In genomic region chr2:25123682-25124081, GRCh38 we compare ENCODE assay signal across 29 cellular contexts. TPM values are rescaled to one million over a fixed set of nuclear protein-coding genes. Genes with fewer than 3 reads are reported as not detected.
A peak's percentile ranks its signal among the peaks of the same experiment; 100 is the strongest.
DNase-seq lines count a peak whose midpoint lies in the region; ATAC-seq, FAIRE-seq and TF ChIP-seq lines count a peak whose summit lies in the region.
"Had no signal": no experiment of that assay in that cellular context is flagged by ENCODE, and none has a peak within 500 bp of the region (broad histone marks: within the 10 kb centered on the region; RNA-seq: fewer than 3 reads in every experiment).

No MANE protein-coding gene starts in this region.

- no peak overlapping the region for H3K27ac ChIP-seq in CD4-positive, alpha-beta memory T cell (ENCODE audit: low read depth, low read length)
- H3K27ac ChIP-seq in esophagus squamous epithelium, result no peak overlapping the region
- H3K27ac ChIP-seq: HL-60, left ventricle myocardium inferior, pancreas had no signal

- H3K4me1 Mint-ChIP-seq in CD4-positive, alpha-beta memory T cell, result no peaks in the 10 kb centered on the region
- H3K4me1 Mint-ChIP-seq: mesothelial cell of epicardium, T-cell had no signal

- 46 to 78% methylated on average over 3 to 4 of the region's 5 CpGs for WGBS in esophagus squamous epithelium, 2 donors

- no peak overlapping the region for H3K27ac Mint-ChIP-seq in CD4-positive, alpha-beta memory T cell
- H3K27ac Mint-ChIP-seq: activated T-helper 1 cell treated with anti-CD3 and anti-CD28 coated beads, Interleukin-12 subunit alpha, Interleukin-12 subunit beta, Interleukin-2, Interleukin-4 antibody, amounts not matched to agents 30 ng/mL and 10 ng/mL and 1 ng/mL, durations not matched to agents 14 hours and 24 hours and 36 hours; CD4-positive, CD25-positive, alpha-beta regulatory T cell; mesothelial cell of epicardium; natural killer cell; stimulated activated memory B cell treated with anti-CD40 and anti-IgM and Interleukin-4, amounts not matched to agents 10 μg/mL and 1 μg/mL and 100 μg/mL, for 72 hours; T-cell had no signal

- H3K27me3 ChIP-seq in CD4-positive, alpha-beta memory T cell (ENCODE audit: insufficient read depth, low read length), result no peaks in the 10 kb centered on the region
- no peaks in the 10 kb centered on the region for H3K27me3 ChIP-seq in esophagus squamous epithelium
- H3K27me3 ChIP-seq: pancreas had no signal

- CTCF ChIA-PET in CD4-positive, alpha-beta memory T cell (lab: Charles Lee; ENCODE audit: partially characterized antibody), result interaction anchor here (0.7 to 1.1 kb wide), 2 partner anchors 19 to 148 kb away, joined by 3 to 6 read pairs; no protein-coding TSS in a partner anchor

- TF ChIP-seq CTCF in esophagus squamous epithelium (IDR thresholded peaks at IDR 0.05), result no peak
- no peak for TF ChIP-seq CTCF in mucosa of descending colon (IDR thresholded peaks at IDR 0.05)

- H3K36me3 ChIP-seq in CD4-positive, alpha-beta memory T cell (ENCODE audit: insufficient read depth, low read length), result no peaks in the 10 kb centered on the region
- H3K36me3 ChIP-seq in esophagus squamous epithelium (no peaks in the 10 kb centered on the region), mucosa of descending colon (ENCODE audit: low read depth) (no peaks in the 10 kb centered on the region)
- H3K36me3 ChIP-seq: pancreas had no signal

- no peaks in the 10 kb centered on the region for H3K4me1 ChIP-seq in CD4-positive, alpha-beta memory T cell (ENCODE audit: insufficient read depth, low read length)
- H3K4me1 ChIP-seq in esophagus squamous epithelium (peaks cover 0 to 11% (median 0%) of the 10 kb centered on the region in 3 donors), mucosa of descending colon (ENCODE audit: low read depth) (no peaks in the 10 kb centered on the region)
- H3K4me1 ChIP-seq: pancreas had no signal

- TF ChIP-seq POLR2A in GM12891 (IDR thresholded peaks at IDR 0.05; ENCODE audit: low read depth, low read length), result no peak
- TF ChIP-seq POLR2A in esophagus squamous epithelium (IDR thresholded peaks at IDR 0.05), result no peak

- no peak overlapping the region for H3K4me3 Mint-ChIP-seq in CD4-positive, alpha-beta memory T cell
- H3K4me3 Mint-ChIP-seq: activated T-helper 1 cell treated with anti-CD3 and anti-CD28 coated beads, Interleukin-12 subunit alpha, Interleukin-12 subunit beta, Interleukin-2, Interleukin-4 antibody, amounts not matched to agents 30 ng/mL and 10 ng/mL and 1 ng/mL, durations not matched to agents 14 hours and 24 hours and 36 hours; CD4-positive, CD25-positive, alpha-beta regulatory T cell; effector memory CD8-positive, alpha-beta T cell; mesothelial cell of epicardium; natural killer cell; stimulated activated memory B cell treated with anti-CD40 and anti-IgM and Interleukin-4, amounts not matched to agents 10 μg/mL and 1 μg/mL and 100 μg/mL, for 72 hours; T-cell had no signal

- ATAC-seq in sciatic nerve (peak; percentile 47), GM21737 (IDR thresholded peaks at IDR 0.05; ENCODE audit: unreplicated experiment) (no peak), mucosa of descending colon (no peak)
- ATAC-seq: activated naive CD4-positive, alpha-beta T cell treated with anti-CD3 and anti-CD28 coated beads, Interleukin-2, amount 50 U/mL, for 72 hours; effector memory CD8-positive, alpha-beta T cell; stimulated activated memory B cell treated with anti-CD40 and anti-IgM and Interleukin-4, amounts not matched to agents 10 μg/mL and 1 μg/mL and 100 μg/mL, for 72 hours; T-cell had no signal

- peak; percentile 51 for FAIRE-seq in GM12891 (lab: Jason Lieb, UNC)
- FAIRE-seq: colon, D721Med, pancreas had no signal

- no peak overlapping the region for H3K4me3 ChIP-seq in CD4-positive, alpha-beta memory T cell (ENCODE audit: low read length in 2 of 2)
- H3K4me3 ChIP-seq in esophagus squamous epithelium (no peak overlapping the region), mucosa of descending colon (no peak overlapping the region)
- H3K4me3 ChIP-seq: left ventricle myocardium inferior, pancreas had no signal

- H3K27me3 Mint-ChIP-seq in CD4-positive, alpha-beta memory T cell, result peaks cover 7 to 10% of the 10 kb centered on the region in 2 donors

- POLR2A ChIA-PET in CD4-positive, alpha-beta memory T cell (lab: Charles Lee; ENCODE audit: partially characterized antibody), result no interaction called here

- no peaks in the 10 kb centered on the region for H3K36me3 Mint-ChIP-seq in CD4-positive, alpha-beta memory T cell
- H3K36me3 Mint-ChIP-seq: activated naive CD4-positive, alpha-beta T cell treated with anti-CD3 and anti-CD28 coated beads, Interleukin-2, amount 50 U/mL, for 72 hours; CD4-positive, CD25-positive, alpha-beta regulatory T cell; natural killer cell; stimulated activated memory B cell treated with anti-CD40 and anti-IgM and Interleukin-4, amounts not matched to agents 10 μg/mL and 1 μg/mL and 100 μg/mL, for 72 hours; T-cell had no signal

- peaks cover 0 to 2% (median 0%) of the 10 kb centered on the region in 8 donors for H3K9me3 Mint-ChIP-seq in CD4-positive, alpha-beta memory T cell
- H3K9me3 Mint-ChIP-seq: activated naive CD4-positive, alpha-beta T cell treated with anti-CD3 and anti-CD28 coated beads, Interleukin-2, amount 50 U/mL, for 72 hours; activated T-helper 1 cell treated with anti-CD3 and anti-CD28 coated beads, Interleukin-12 subunit alpha, Interleukin-12 subunit beta, Interleukin-2, Interleukin-4 antibody, amounts not matched to agents 30 ng/mL and 10 ng/mL and 1 ng/mL, durations not matched to agents 14 hours and 24 hours and 36 hours; effector memory CD8-positive, alpha-beta T cell; mesothelial cell of epicardium; natural killer cell; stimulated activated memory B cell treated with anti-CD40 and anti-IgM and Interleukin-4, amounts not matched to agents 10 μg/mL and 1 μg/mL and 100 μg/mL, for 72 hours; T-cell had no signal

- intact Hi-C loops in sciatic nerve (cut with DNase I) (no loop called here), esophagus squamous epithelium (cut with DNase I) (loop anchor here (10.0 kb wide), 1 partner anchor 719 kb away; no protein-coding TSS in a partner anchor), mucosa of descending colon (cut with DNase I, micrococcal nuclease) (no loop called here)
- intact Hi-C loops in CD4-positive, alpha-beta memory T cell (cut with micrococcal nuclease), result loop anchor here (10.0 kb wide), 1 partner anchor 79 kb away; the partner anchor contains the start of gene EFR3B

- no peak for DNase-seq in GM12891 (ENCODE audit: insufficient read length, low spot score)
- peak; percentile 67 for DNase-seq in UCSD-AML1 (lab: John Stamatoyannopoulos, UW; ENCODE audit: unreplicated experiment)
- DNase-seq in left kidney (ENCODE audit: low read depth, low spot score), result peak; percentile 12
- no peak for DNase-seq in sciatic nerve (ENCODE audit: low spot score)
- no peak for DNase-seq in CD4-positive, alpha-beta memory T cell
- DNase-seq in esophagus squamous epithelium (lab: John Stamatoyannopoulos, UW), result no peak
- no peak for DNase-seq in mucosa of descending colon
- DNase-seq: activated CD4-positive, alpha-beta T cell treated with anti-CD3 and anti-CD28 coated beads, Interleukin-2, amount 50 U/mL, for 48 hours; activated CD8-positive, alpha-beta memory T cell treated with anti-CD3 and anti-CD28 coated beads, Interleukin-2, amount 50 U/mL, for 4 hours; anterior cingulate cortex; CD4-positive, CD25-positive, alpha-beta regulatory T cell; effector memory CD8-positive, alpha-beta T cell; hippocampal formation; left ventricle myocardium inferior; natural killer cell; NCI-H1048; NCI-H2029; NCI-H526 treated with DMSO at 0.1 percent for 48 hours; pancreas; stimulated activated CD4-positive, alpha-beta T cell treated with anti-CD3 and anti-CD28 coated beads, Interleukin-4, amount 100 ng/mL, for 4 hours; T-cell had no signal

- no peaks in the 10 kb centered on the region for H3K9me3 ChIP-seq in CD4-positive, alpha-beta memory T cell (ENCODE audit: control insufficient read depth in 1 of 2, low read length in 2 of 2)
- H3K9me3 ChIP-seq in esophagus squamous epithelium, result no peaks in the 10 kb centered on the region
- no peaks in the 10 kb centered on the region for H3K9me3 ChIP-seq in mucosa of descending colon
- H3K9me3 ChIP-seq: left ventricle myocardium inferior, pancreas had no signal

TF ChIP-seq in GM12891, 5 proteins besides CTCF, POLR2A, EP300 and RAD21:
- TF ChIP-seq POLR2AphosphoS5 (IDR thresholded peaks at IDR 0.05; ENCODE audit: low read depth, low read length), result no peak
- TF ChIP-seq PAX5 (IDR thresholded peaks at IDR 0.05; ENCODE audit: insufficient read depth, low read length, severe bottlenecking), result no peak
- no peak for TF ChIP-seq SPI1 (IDR thresholded peaks at IDR 0.05; ENCODE audit: low read depth, low read length)

RNA-seq across cellular contexts. Expression of gene POMC, which starts 44.7 kb away (rescaled TPM):
- polyA plus RNA-seq in GM12891 (2012; ENCODE audit: low read depth, missing spikeins), result 11.1 TPM
- total RNA-seq in sciatic nerve (1.1 TPM), esophagus squamous epithelium (1 to 10 TPM in 3 of 4 donors, not detected in 1; 3.1 to 6.1 (median 3.4) TPM), mucosa of descending colon (1 to 10 TPM in 1 of 3 donors, under 1 TPM in 2; 0.29 to 1.8 (median 0.31) TPM)
- total RNA-seq in CD4-positive, alpha-beta memory T cell, result 1 to 10 TPM; 3.1 to 3.6 TPM
- 1 to 10 TPM; 4.3 to 5.5 TPM for polyA plus RNA-seq in CD4-positive, alpha-beta memory T cell
- total RNA-seq: mesothelial cell of epicardium had no signal

Comparison
In these comparisons a context has a peak if more than half of its experiments do, and no peak if none do; other contexts are left out.
1. DNase-seq: peak in UCSD-AML1 (single experiment) and left kidney (single experiment); none in GM12891 (single experiment), sciatic nerve (single experiment), CD4-positive, alpha-beta memory T cell (0 of 5), esophagus squamous epithelium (single experiment) and mucosa of descending colon (0 of 3).
2. intact Hi-C loops: an anchor here in CD4-positive, alpha-beta memory T cell (10.0 kb wide) and esophagus squamous epithelium (10.0 kb wide); none called in sciatic nerve and mucosa of descending colon.